9 cellular contexts compared by ENCODE assay signal in genomic region chr1:225866061-225866844, GRCh38. TPM values are rescaled to one million over a fixed set of nuclear protein-coding genes. Genes with fewer than 3 reads are reported as not detected.
DNase-seq lines count a peak whose midpoint lies in the region; ATAC-seq lines count a peak whose summit lies in the region.
"Had no signal": no experiment of that assay in that cellular context is flagged by ENCODE, and none has a peak within 500 bp of the region (broad histone marks: within the 10 kb centered on the region; RNA-seq: fewer than 3 reads in every experiment).

No MANE protein-coding gene starts in this region.

- H3K36me3 Mint-ChIP-seq in CD4-positive, CD25-positive, alpha-beta regulatory T cell, result peaks cover 37% of the 10 kb centered on the region

- H3K4me1 Mint-ChIP-seq in CD4-positive, CD25-positive, alpha-beta regulatory T cell, result peaks cover 5 to 57% (median 37%) of the 10 kb centered on the region in 4 donors

- peaks cover 30% of the 10 kb centered on the region for H3K4me1 ChIP-seq in CD4-positive, CD25-positive, alpha-beta regulatory T cell (ENCODE audit: control insufficient read depth, insufficient read depth, low read length, poor library complexity, severe bottlenecking)

- DNase-seq in CD4-positive, CD25-positive, alpha-beta regulatory T cell, result peak; percentile 47 to 78 (median 65)
- peak; percentile 57 to 64 for DNase-seq in activated CD4-positive, alpha-beta T cell treated with anti-CD3 and anti-CD28 coated beads for 24 hours (ENCODE audit: low read depth in 2 of 2)
- DNase-seq in effector CD4-positive, alpha-beta T cell, result peak; percentile 62
- peak; percentile 54 for DNase-seq in stimulated activated CD8-positive, alpha-beta memory T cell treated with anti-CD3 and anti-CD28 coated beads, Interleukin-12 subunit alpha, Interleukin-12 subunit beta, amount 100 ng/mL, for 24 hours (ENCODE audit: extremely low read depth)
- no peak for DNase-seq in NCI-H1417 treated with DMSO at 0.1 percent for 48 hours (lab: John Stamatoyannopoulos, UW)

- no peaks in the 10 kb centered on the region for H3K27me3 Mint-ChIP-seq in CD4-positive, CD25-positive, alpha-beta regulatory T cell

- H3K27ac ChIP-seq in CD4-positive, CD25-positive, alpha-beta regulatory T cell (ENCODE audit: insufficient read depth, low read length, poor library complexity, severe bottlenecking), result peak overlapping the region; percentile 68

- H3K9me3 Mint-ChIP-seq in CD4-positive, CD25-positive, alpha-beta regulatory T cell, result no peaks in the 10 kb centered on the region

- H3K9me3 ChIP-seq in CD4-positive, CD25-positive, alpha-beta regulatory T cell (ENCODE audit: control insufficient read depth in 2 of 2, low read length in 2 of 2), result no peaks in the 10 kb centered on the region

- H3K27ac Mint-ChIP-seq in CD4-positive, CD25-positive, alpha-beta regulatory T cell, result peak overlapping the region; percentile 74 to 90 (median 76)

- H3K4me3 Mint-ChIP-seq in CD4-positive, CD25-positive, alpha-beta regulatory T cell, result peak overlapping the region; percentile 32 to 86 (median 69)

- peaks cover 94% of the 10 kb centered on the region for H3K36me3 ChIP-seq in CD4-positive, CD25-positive, alpha-beta regulatory T cell (ENCODE audit: control insufficient read depth, insufficient read depth, low read length)

- peak overlapping the region; percentile 32 for H3K4me3 ChIP-seq in CD4-positive, CD25-positive, alpha-beta regulatory T cell (ENCODE audit: low read depth, low read length)

- H3K27me3 ChIP-seq in CD4-positive, CD25-positive, alpha-beta regulatory T cell (ENCODE audit: control insufficient read depth, insufficient read depth, low read length), result no peaks in the 10 kb centered on the region

- ATAC-seq in CD4-positive, CD25-positive, alpha-beta regulatory T cell (ENCODE audit: low read depth in 2 of 2), result peak; percentile 96 to 98
- ATAC-seq in HG03354 (IDR thresholded peaks at IDR 0.05; ENCODE audit: poor library complexity, severe bottlenecking, unreplicated experiment) (peak; percentile 70), GM18870 (IDR thresholded peaks at IDR 0.05; ENCODE audit: unreplicated experiment) (no peak), GM21737 (IDR thresholded peaks at IDR 0.05; ENCODE audit: unreplicated experiment) (no peak)

RNA-seq across cellular contexts. Expression of gene TMEM63A, which starts 15.9 kb away (rescaled TPM):
- total RNA-seq in CD4-positive, CD25-positive, alpha-beta regulatory T cell, result 454 TPM
- polyA plus RNA-seq in CD4-positive, CD25-positive, alpha-beta regulatory T cell, result 10 to 100 TPM; 66.9 to 72.2 (median 69.3) TPM

RNA-seq across cellular contexts. Expression of gene LEFTY1, which starts 22.7 kb away (rescaled TPM):
- 0.39 TPM for total RNA-seq in CD4-positive, CD25-positive, alpha-beta regulatory T cell
- under 1 TPM in 2 of 4 donors, not detected in 2; 0.13 to 0.17 TPM for polyA plus RNA-seq in CD4-positive, CD25-positive, alpha-beta regulatory T cell
- total RNA-seq: dermis microvascular lymphatic vessel endothelial cell had no signal

RNA-seq across cellular contexts. Expression of gene EPHX1, which starts 56.3 kb away (rescaled TPM):
- 0.62 TPM for total RNA-seq in CD4-positive, CD25-positive, alpha-beta regulatory T cell
- polyA plus RNA-seq in CD4-positive, CD25-positive, alpha-beta regulatory T cell, result under 1 TPM in 3 of 4 donors, not detected in 1; 0.11 to 0.52 (median 0.38) TPM

RNA-seq across cellular contexts. Expression of gene PYCR2, which starts 57.8 kb away (rescaled TPM):
- total RNA-seq in CD4-positive, CD25-positive, alpha-beta regulatory T cell, result 51.6 TPM
- polyA plus RNA-seq in CD4-positive, CD25-positive, alpha-beta regulatory T cell, result 10 to 100 TPM; 56.7 to 74.6 (median 67.7) TPM

Comparison
In these comparisons a context has a peak if more than half of its experiments do, and no peak if none do; other contexts are left out.
1. ATAC-seq: peak in CD4-positive, CD25-positive, alpha-beta regulatory T cell (2 of 2) and HG03354 (single experiment); none in GM18870 (single experiment) and GM21737 (single experiment).